Comparison of ENCODE assay signal across 8 cellular contexts in the genomic region with DNA sequence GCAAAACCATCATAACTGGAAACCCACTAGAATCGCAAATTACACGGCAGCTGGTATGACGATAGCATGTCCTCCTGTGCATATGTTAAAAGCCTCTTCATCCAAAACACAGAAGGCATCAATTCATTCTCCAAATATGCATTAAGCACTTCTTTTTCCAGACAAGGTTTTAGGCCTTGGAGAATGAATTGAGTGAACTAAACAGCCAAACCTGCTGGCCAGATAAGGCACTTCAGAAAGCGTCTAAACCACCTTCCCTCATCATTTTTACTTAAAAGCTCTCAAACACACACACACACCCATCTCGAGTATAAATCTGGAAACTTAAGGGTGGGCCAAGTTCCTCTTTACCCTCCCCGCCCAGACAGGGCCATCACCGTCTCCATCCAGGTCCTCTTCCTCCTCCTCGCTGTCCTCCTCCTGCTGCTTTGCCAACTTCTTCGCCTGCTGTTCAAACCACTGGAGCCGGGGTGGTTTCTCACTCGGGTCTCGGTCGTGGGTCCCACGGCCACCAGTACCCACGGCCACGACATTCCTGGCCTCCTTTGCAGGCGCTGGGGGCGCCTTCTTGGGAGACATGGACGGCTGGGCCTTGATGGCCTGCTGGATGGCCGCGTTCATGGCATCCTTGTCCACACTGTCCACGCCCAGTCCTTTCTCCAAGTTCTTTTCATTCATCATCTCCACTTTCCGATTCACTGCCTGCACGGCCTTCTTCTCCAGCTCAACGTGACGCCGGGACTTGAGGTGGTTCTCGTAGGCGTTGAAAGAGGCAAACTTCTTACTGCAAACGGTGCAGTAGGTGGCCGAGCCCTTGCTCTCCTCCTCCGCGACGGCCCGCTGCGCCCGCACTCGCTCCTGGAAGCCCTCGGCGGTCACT. TPM values are rescaled to one million over a fixed set of nuclear protein-coding genes. Genes with fewer than 3 reads are reported as not detected.
A peak's percentile ranks its signal among the peaks of the same experiment; 100 is the strongest.
DNase-seq lines count a peak whose midpoint lies in the region; TF ChIP-seq lines count a peak whose summit lies in the region.

No MANE protein-coding gene starts in this region.

- H3K27me3 ChIP-seq in neutrophil: no peaks in the 10 kb centered on the region

- peaks cover 62% of the 10 kb centered on the region for H3K4me1 Mint-ChIP-seq in T-helper 1 cell treated with Interleukin-12 subunit alpha and Interleukin-12 subunit beta and Interleukin-4 antibody, amounts not matched to agents 30 μg/mL and 1 μg/mL, for 36 hours (ENCODE audit: low read depth)

- peaks cover 52% of the 10 kb centered on the region for H3K36me3 Mint-ChIP-seq in T-helper 1 cell treated with Interleukin-12 subunit alpha and Interleukin-12 subunit beta and Interleukin-4 antibody, amounts not matched to agents 30 μg/mL and 1 μg/mL, for 36 hours (ENCODE audit: low read depth)

- TF ChIP-seq CTCF in fibroblast of the aortic adventitia (IDR thresholded peaks at IDR 0.05; ENCODE audit: insufficient read depth, low read length): peak; percentile 28
- TF ChIP-seq CTCF in neutrophil (IDR thresholded peaks at IDR 0.05): no peak

- no peaks in the 10 kb centered on the region for H3K9me3 Mint-ChIP-seq in T-helper 1 cell treated with Interleukin-12 subunit alpha and Interleukin-12 subunit beta and Interleukin-4 antibody, amounts not matched to agents 30 μg/mL and 1 μg/mL, for 36 hours

- peaks cover 38 to 58% of the 10 kb centered on the region in 2 experiments for H3K4me1 ChIP-seq in neutrophil (ENCODE audit: control insufficient read depth in 1 of 2, insufficient read depth in 1 of 2, low read depth in 1 of 2, low read length in 1 of 2)

- H3K27ac Mint-ChIP-seq in T-helper 1 cell treated with Interleukin-12 subunit alpha and Interleukin-12 subunit beta and Interleukin-4 antibody, amounts not matched to agents 30 μg/mL and 1 μg/mL, for 36 hours: peak overlapping the region; percentile 96

- H3K27me3 Mint-ChIP-seq in T-helper 1 cell treated with Interleukin-12 subunit alpha and Interleukin-12 subunit beta and Interleukin-4 antibody, amounts not matched to agents 30 μg/mL and 1 μg/mL, for 36 hours (ENCODE audit: low read depth): no peaks in the 10 kb centered on the region

- DNase-seq in T-helper 1 cell: no peak
- DNase-seq in UCSD-AML1 (lab: John Stamatoyannopoulos, UW; ENCODE audit: unreplicated experiment): peak; percentile 41
- peak; percentile 19 for DNase-seq in fibroblast of the aortic adventitia (ENCODE audit: low read depth)
- no peak for DNase-seq in kidney glomerular epithelial cell (lab: John Stamatoyannopoulos, UW)
- no peak for DNase-seq in NCI-H526 (lab: John Stamatoyannopoulos, UW)
- no peak for DNase-seq in COLO829 (ENCODE audit: low spot score)

- H3K4me3 ChIP-seq in fibroblast of the aortic adventitia (ENCODE audit: low read depth, low read length): peak overlapping the region; percentile 90
- peak overlapping the region; percentile 90 to 95 for H3K4me3 ChIP-seq in neutrophil (ENCODE audit: low read depth in 1 of 2, low read length in 1 of 2)

- peak overlapping the region; percentile 86 for H3K27ac ChIP-seq in neutrophil

- H3K9me3 ChIP-seq in neutrophil: no peaks in the 10 kb centered on the region

- H3K36me3 ChIP-seq in neutrophil: peaks cover 36% of the 10 kb centered on the region

- H3K4me3 Mint-ChIP-seq in T-helper 1 cell treated with Interleukin-12 subunit alpha and Interleukin-12 subunit beta and Interleukin-4 antibody, amounts not matched to agents 30 μg/mL and 1 μg/mL, for 36 hours: peak overlapping the region; percentile 100

RNA-seq across cellular contexts. Expression of a gene that starts 0.7 kb away (rescaled TPM):
- 30.8 and 77.8 TPM in 2 replicates for total RNA-seq in fibroblast of the aortic adventitia (ENCODE audit: low replicate concordance)

Comparison
In these comparisons a context has a peak if more than half of its experiments do, and no peak if none do; other contexts are left out.
1. DNase-seq: peak in UCSD-AML1 (single experiment) and fibroblast of the aortic adventitia (single experiment); none in T-helper 1 cell (0 of 5), kidney glomerular epithelial cell (single experiment), NCI-H526 (0 of 2) and COLO829 (single experiment).